ENCODE assay signal across 1 cellular context in the genomic region with DNA sequence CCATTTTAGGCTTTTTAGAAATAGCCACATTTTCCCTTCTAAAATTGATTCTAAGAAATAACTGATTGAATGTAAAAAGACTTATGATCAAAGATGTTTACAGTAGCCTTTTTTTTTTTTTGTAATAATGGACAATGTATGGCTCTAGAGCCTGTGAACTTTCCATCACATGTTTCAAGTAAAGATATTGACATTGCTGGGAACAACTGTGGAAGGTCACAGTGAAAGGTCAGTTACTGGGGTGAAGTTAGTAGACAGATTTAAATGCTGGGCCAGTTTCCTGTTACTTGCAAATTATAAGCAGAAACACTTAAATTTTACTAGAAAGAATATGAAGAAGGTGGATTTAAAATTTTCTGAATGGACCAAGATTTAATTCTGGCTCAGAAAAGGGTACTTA.
TF ChIP-seq lines count a peak whose summit lies in the region.

No MANE protein-coding gene starts in this region.

TF ChIP-seq in HepG2, 621 proteins besides CTCF, POLR2A, EP300 and RAD21:
- TF ChIP-seq NR2F6 (IDR thresholded peaks at IDR 0.05) (peak; percentile 80), NR2F6 (CRISPR knock-in tag; IDR thresholded peaks at IDR 0.05) (no peak), SOX13 (IDR thresholded peaks at IDR 0.05) (no peak), SOX13 (CRISPR knock-in tag; conservative IDR thresholded peaks at IDR 0.05 in 1 of 2, IDR thresholded peaks at IDR 0.05 in 1 of 2) (peak in 1 of 2 experiments; percentile 56; a peak in 2 of 4 replicates), GPN1 (CRISPR knock-in tag; IDR thresholded peaks at IDR 0.05; ENCODE audit: borderline replicate concordance) (no peak), PHF5A (CRISPR knock-in tag; IDR thresholded peaks at IDR 0.05; ENCODE audit: low read depth, unreplicated experiment) (no peak), FOXA3 (CRISPR knock-in tag; IDR thresholded peaks at IDR 0.05) (peak; percentile 47), NR2F2 (IDR thresholded peaks at IDR 0.05; ENCODE audit: borderline replicate concordance, low read depth) (peak; percentile 25; the same call in 1 of the 2 replicates), NCOA2 (CRISPR knock-in tag; IDR thresholded peaks at IDR 0.05) (no peak), NCOA1 (CRISPR knock-in tag; IDR thresholded peaks at IDR 0.05) (no peak), NR2F1 (CRISPR knock-in tag; IDR thresholded peaks at IDR 0.05) (peak; percentile 53 to 59; a peak in 2 of 4 replicates), RARA (CRISPR knock-in tag; IDR thresholded peaks at IDR 0.05) (peak; percentile 70), MAZ (IDR thresholded peaks at IDR 0.05; ENCODE audit: borderline replicate concordance, low read depth, low read length) (no peak), MAZ (CRISPR knock-in tag; IDR thresholded peaks at IDR 0.05; ENCODE audit: low read depth) (no peak), SOX5 (CRISPR knock-in tag; IDR thresholded peaks at IDR 0.05; ENCODE audit: borderline replicate concordance) (peak; percentile 46; the same call in 1 of the 2 replicates), DPF2 (CRISPR knock-in tag; IDR thresholded peaks at IDR 0.05; ENCODE audit: borderline replicate concordance, low read depth) (no peak), BCL6 (CRISPR knock-in tag; IDR thresholded peaks at IDR 0.05) (peak; percentile 35; the same call in 1 of the 2 replicates), ATF1 (CRISPR knock-in tag; IDR thresholded peaks at IDR 0.05) (no peak)
- TF ChIP-seq, protein P1, sequence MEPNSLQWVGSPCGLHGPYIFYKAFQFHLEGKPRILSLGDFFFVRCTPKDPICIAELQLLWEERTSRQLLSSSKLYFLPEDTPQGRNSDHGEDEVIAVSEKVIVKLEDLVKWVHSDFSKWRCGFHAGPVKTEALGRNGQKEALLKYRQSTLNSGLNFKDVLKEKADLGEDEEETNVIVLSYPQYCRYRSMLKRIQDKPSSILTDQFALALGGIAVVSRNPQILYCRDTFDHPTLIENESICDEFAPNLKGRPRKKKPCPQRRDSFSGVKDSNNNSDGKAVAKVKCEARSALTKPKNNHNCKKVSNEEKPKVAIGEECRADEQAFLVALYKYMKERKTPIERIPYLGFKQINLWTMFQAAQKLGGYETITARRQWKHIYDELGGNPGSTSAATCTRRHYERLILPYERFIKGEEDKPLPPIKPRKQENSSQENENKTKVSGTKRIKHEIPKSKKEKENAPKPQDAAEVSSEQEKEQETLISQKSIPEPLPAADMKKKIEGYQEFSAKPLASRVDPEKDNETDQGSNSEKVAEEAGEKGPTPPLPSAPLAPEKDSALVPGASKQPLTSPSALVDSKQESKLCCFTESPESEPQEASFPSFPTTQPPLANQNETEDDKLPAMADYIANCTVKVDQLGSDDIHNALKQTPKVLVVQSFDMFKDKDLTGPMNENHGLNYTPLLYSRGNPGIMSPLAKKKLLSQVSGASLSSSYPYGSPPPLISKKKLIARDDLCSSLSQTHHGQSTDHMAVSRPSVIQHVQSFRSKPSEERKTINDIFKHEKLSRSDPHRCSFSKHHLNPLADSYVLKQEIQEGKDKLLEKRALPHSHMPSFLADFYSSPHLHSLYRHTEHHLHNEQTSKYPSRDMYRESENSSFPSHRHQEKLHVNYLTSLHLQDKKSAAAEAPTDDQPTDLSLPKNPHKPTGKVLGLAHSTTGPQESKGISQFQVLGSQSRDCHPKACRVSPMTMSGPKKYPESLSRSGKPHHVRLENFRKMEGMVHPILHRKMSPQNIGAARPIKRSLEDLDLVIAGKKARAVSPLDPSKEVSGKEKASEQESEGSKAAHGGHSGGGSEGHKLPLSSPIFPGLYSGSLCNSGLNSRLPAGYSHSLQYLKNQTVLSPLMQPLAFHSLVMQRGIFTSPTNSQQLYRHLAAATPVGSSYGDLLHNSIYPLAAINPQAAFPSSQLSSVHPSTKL (CRISPR knock-in tag; IDR thresholded peaks at IDR 0.05) = peak; percentile 42; the same call in 1 of the 2 replicates
- TF ChIP-seq, protein P2, sequence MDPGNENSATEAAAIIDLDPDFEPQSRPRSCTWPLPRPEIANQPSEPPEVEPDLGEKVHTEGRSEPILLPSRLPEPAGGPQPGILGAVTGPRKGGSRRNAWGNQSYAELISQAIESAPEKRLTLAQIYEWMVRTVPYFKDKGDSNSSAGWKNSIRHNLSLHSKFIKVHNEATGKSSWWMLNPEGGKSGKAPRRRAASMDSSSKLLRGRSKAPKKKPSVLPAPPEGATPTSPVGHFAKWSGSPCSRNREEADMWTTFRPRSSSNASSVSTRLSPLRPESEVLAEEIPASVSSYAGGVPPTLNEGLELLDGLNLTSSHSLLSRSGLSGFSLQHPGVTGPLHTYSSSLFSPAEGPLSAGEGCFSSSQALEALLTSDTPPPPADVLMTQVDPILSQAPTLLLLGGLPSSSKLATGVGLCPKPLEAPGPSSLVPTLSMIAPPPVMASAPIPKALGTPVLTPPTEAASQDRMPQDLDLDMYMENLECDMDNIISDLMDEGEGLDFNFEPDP (CRISPR knock-in tag; conservative IDR thresholded peaks at IDR 0.05) = no peak
- TF ChIP-seq, protein P3, sequence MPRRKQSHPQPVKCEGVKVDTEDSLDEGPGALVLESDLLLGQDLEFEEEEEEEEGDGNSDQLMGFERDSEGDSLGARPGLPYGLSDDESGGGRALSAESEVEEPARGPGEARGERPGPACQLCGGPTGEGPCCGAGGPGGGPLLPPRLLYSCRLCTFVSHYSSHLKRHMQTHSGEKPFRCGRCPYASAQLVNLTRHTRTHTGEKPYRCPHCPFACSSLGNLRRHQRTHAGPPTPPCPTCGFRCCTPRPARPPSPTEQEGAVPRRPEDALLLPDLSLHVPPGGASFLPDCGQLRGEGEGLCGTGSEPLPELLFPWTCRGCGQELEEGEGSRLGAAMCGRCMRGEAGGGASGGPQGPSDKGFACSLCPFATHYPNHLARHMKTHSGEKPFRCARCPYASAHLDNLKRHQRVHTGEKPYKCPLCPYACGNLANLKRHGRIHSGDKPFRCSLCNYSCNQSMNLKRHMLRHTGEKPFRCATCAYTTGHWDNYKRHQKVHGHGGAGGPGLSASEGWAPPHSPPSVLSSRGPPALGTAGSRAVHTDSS (CRISPR knock-in tag; conservative IDR thresholded peaks at IDR 0.05) = no peak
- TF ChIP-seq, protein P4, sequence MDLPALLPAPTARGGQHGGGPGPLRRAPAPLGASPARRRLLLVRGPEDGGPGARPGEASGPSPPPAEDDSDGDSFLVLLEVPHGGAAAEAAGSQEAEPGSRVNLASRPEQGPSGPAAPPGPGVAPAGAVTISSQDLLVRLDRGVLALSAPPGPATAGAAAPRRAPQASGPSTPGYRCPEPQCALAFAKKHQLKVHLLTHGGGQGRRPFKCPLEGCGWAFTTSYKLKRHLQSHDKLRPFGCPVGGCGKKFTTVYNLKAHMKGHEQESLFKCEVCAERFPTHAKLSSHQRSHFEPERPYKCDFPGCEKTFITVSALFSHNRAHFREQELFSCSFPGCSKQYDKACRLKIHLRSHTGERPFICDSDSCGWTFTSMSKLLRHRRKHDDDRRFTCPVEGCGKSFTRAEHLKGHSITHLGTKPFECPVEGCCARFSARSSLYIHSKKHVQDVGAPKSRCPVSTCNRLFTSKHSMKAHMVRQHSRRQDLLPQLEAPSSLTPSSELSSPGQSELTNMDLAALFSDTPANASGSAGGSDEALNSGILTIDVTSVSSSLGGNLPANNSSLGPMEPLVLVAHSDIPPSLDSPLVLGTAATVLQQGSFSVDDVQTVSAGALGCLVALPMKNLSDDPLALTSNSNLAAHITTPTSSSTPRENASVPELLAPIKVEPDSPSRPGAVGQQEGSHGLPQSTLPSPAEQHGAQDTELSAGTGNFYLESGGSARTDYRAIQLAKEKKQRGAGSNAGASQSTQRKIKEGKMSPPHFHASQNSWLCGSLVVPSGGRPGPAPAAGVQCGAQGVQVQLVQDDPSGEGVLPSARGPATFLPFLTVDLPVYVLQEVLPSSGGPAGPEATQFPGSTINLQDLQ (CRISPR knock-in tag; IDR thresholded peaks at IDR 0.05) = no peak
- TF ChIP-seq, protein P5, sequence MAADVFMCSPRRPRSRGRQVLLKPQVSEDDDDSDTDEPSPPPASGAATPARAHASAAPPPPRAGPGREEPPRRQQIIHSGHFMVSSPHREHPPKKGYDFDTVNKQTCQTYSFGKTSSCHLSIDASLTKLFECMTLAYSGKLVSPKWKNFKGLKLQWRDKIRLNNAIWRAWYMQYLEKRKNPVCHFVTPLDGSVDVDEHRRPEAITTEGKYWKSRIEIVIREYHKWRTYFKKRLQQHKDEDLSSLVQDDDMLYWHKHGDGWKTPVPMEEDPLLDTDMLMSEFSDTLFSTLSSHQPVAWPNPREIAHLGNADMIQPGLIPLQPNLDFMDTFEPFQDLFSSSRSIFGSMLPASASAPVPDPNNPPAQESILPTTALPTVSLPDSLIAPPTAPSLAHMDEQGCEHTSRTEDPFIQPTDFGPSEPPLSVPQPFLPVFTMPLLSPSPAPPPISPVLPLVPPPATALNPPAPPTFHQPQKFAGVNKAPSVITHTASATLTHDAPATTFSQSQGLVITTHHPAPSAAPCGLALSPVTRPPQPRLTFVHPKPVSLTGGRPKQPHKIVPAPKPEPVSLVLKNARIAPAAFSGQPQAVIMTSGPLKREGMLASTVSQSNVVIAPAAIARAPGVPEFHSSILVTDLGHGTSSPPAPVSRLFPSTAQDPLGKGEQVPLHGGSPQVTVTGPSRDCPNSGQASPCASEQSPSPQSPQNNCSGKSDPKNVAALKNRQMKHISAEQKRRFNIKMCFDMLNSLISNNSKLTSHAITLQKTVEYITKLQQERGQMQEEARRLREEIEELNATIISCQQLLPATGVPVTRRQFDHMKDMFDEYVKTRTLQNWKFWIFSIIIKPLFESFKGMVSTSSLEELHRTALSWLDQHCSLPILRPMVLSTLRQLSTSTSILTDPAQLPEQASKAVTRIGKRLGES (CRISPR knock-in tag; IDR thresholded peaks at IDR 0.05; ENCODE audit: borderline replicate concordance) = no peak
